In genomic region chr16:4820652-4821051, GRCh38 we compare ENCODE assay signal across 1 cellular context.
TF ChIP-seq lines count a peak whose summit lies in the region.

No MANE protein-coding gene starts in this region.

TF ChIP-seq in GM12878, 131 proteins besides CTCF, POLR2A, EP300 and RAD21:
- no peak for TF ChIP-seq HSF1 (IDR thresholded peaks at IDR 0.05; ENCODE audit: low read depth, low read length)
- no peak for TF ChIP-seq RELB (IDR thresholded peaks at IDR 0.05; ENCODE audit: low read depth)
- no peak for TF ChIP-seq ETV6 (conservative IDR thresholded peaks at IDR 0.05 in 1 of 2, IDR thresholded peaks at IDR 0.05 in 1 of 2; ENCODE audit: borderline replicate concordance in 1 of 2, low read depth in 1 of 2)
- TF ChIP-seq ASH2L (IDR thresholded peaks at IDR 0.05; ENCODE audit: borderline replicate concordance, low read depth): no peak
- no peak for TF ChIP-seq FOXK2 (IDR thresholded peaks at IDR 0.05)
- no peak for TF ChIP-seq CEBPZ (IDR thresholded peaks at IDR 0.05; ENCODE audit: low read depth, low read length)
